In genomic region chr1:93036672-93037071, GRCh38 we compare ENCODE assay signal across 22 cellular contexts. TPM values are rescaled to one million over a fixed set of nuclear protein-coding genes. Genes with fewer than 3 reads are reported as not detected.
A peak's percentile ranks its signal among the peaks of the same experiment; 100 is the strongest.
DNase-seq lines count a peak whose midpoint lies in the region; ATAC-seq and TF ChIP-seq lines count a peak whose summit lies in the region.
"Had no signal": no experiment of that assay in that cellular context is flagged by ENCODE, and none has a peak within 500 bp of the region (broad histone marks: within the 10 kb centered on the region; RNA-seq: fewer than 3 reads in every experiment).

No MANE protein-coding gene starts in this region.

- H2BK15ac ChIP-seq in H9 (ENCODE audit: low read depth, low read length), result no peak overlapping the region

- H3K27ac ChIP-seq in DND-41 (ENCODE audit: low read length) (peak overlapping the region; percentile 46), H9 (ENCODE audit: insufficient read length, low read depth, low read length) (no peak overlapping the region)
- H3K27ac ChIP-seq: RWPE1 had no signal

- H4K91ac ChIP-seq in H9 (ENCODE audit: insufficient read length, low read depth, low read length), result no peak overlapping the region

- H2BK5ac ChIP-seq in H9 (ENCODE audit: insufficient read length, low read length), result no peak overlapping the region

- no peaks in the 10 kb centered on the region; a peak in 1 of 5 replicates for H3K9me3 Mint-ChIP-seq in H9
- no peaks in the 10 kb centered on the region for H3K9me3 Mint-ChIP-seq in activated B cell treated with CpG ODN at 0.5 μM for 24 hours

- no peak overlapping the region for H2AK5ac ChIP-seq in H9 (ENCODE audit: insufficient read length, low read length)

- WGBS in H9 (ENCODE audit: extremely low coverage, insufficient read length, low lambda C conversion rate), result no CpG with 5 or more reads among the region's 4 CpGs

- DNase-seq in DND-41 (no peak), H9 (peak; percentile 46), activated B cell treated with CpG ODN at 0.5 μM for 24 hours (no peak), iPS-NIHi11 (ENCODE audit: low spot score) (peak; percentile 48), NCI-H2029 treated with DMSO at 0.1 percent for 48 hours (lab: John Stamatoyannopoulos, UW) (no peak), DMS153 treated with DMSO at 0.1 percent for 48 hours (lab: John Stamatoyannopoulos, UW; ENCODE audit: unreplicated experiment) (no peak), NCI-H146 treated with DMSO at 0.1 percent for 48 hours (lab: John Stamatoyannopoulos, UW; ENCODE audit: unreplicated experiment) (no peak)
- DNase-seq in stimulated activated naive CD4-positive, alpha-beta T cell (lab: John Stamatoyannopoulos, UW), result no peak
- DNase-seq: DMS153; MV-4-11; NCI-H1105; NCI-H1436 treated with DMSO at 0.1 percent for 48 hours; NCI-H1930; NCI-H446 treated with DMSO at 0.1 percent for 48 hours; NCI-H526; NCI-H82; NK-92 treated with Interleukin-12 subunit alpha and Interleukin-12 subunit beta, amount 100 ng/mL, for 24 hours; SHP77 had no signal

- no peaks in the 10 kb centered on the region for H3K27me3 Mint-ChIP-seq in H9 (ENCODE audit: low read depth)
- no peaks in the 10 kb centered on the region for H3K27me3 Mint-ChIP-seq in activated B cell treated with CpG ODN at 0.5 μM for 24 hours

- H4K8ac ChIP-seq in H9 (replicated peaks; ENCODE audit: insufficient read length, low read depth, low read length), result no peak overlapping the region

- H3K4me1 ChIP-seq in DND-41 (ENCODE audit: insufficient read depth, low read length), result peaks cover 77% of the 10 kb centered on the region
- no peaks in the 10 kb centered on the region for H3K4me1 ChIP-seq in H9 (ENCODE audit: insufficient read depth, low read length)

- H3K4me3 Mint-ChIP-seq in H9 (no peak overlapping the region), activated B cell treated with CpG ODN at 0.5 μM for 24 hours (no peak overlapping the region)

- H3K18ac ChIP-seq in H9 (ENCODE audit: insufficient read length, low read depth, low read length), result no peak overlapping the region

- H3K79me1 ChIP-seq in H9 (ENCODE audit: insufficient read depth, low read depth, low read length, poor library complexity, severe bottlenecking), result no peaks in the 10 kb centered on the region

- TF ChIP-seq CTCF in DND-41 (IDR thresholded peaks at IDR 0.05; ENCODE audit: borderline replicate concordance, extremely low read depth, low read length, poor library complexity, severe bottlenecking) (no peak), H9 (conservative IDR thresholded peaks at IDR 0.05) (no peak), activated B cell treated with CpG ODN at 0.5 μM for 24 hours (IDR thresholded peaks at IDR 0.05) (no peak)

- H3K36me3 ChIP-seq in DND-41 (ENCODE audit: insufficient read depth, low read length), result no peaks in the 10 kb centered on the region

- H3K27ac Mint-ChIP-seq in H9, result no peak overlapping the region
- H3K27ac Mint-ChIP-seq in activated B cell treated with CpG ODN at 0.5 μM for 24 hours, result peak overlapping the region; percentile 30

- H2BK120ac ChIP-seq in H9 (ENCODE audit: low read depth, low read length, poor library complexity, severe bottlenecking), result no peak overlapping the region

- ATAC-seq in DND-41 (ENCODE audit: insufficient read depth, low read depth) (no peak), activated B cell treated with CpG ODN at 0.5 μM for 24 hours (ENCODE audit: low read depth) (no peak)
- ATAC-seq: GM12878, K562, Panc1 had no signal

- peaks cover 5 to 7% of the 10 kb centered on the region in 2 experiments; a peak in 3 of 4 replicates for H3K4me1 Mint-ChIP-seq in H9
- H3K4me1 Mint-ChIP-seq in activated B cell treated with CpG ODN at 0.5 μM for 24 hours, result peaks cover 31% of the 10 kb centered on the region

- H3K9me3 ChIP-seq in DND-41 (ENCODE audit: insufficient read depth, low read length, severe bottlenecking) (no peaks in the 10 kb centered on the region), H9 (ENCODE audit: control insufficient read depth, low read depth, low read length) (no peaks in the 10 kb centered on the region)

- no peak overlapping the region for H3K4ac ChIP-seq in H9 (ENCODE audit: low read depth, low read length)

- H3K9ac ChIP-seq in DND-41 (ENCODE audit: low read depth, low read length), result no peak overlapping the region
- no peak overlapping the region for H3K9ac ChIP-seq in H9 (ENCODE audit: extremely low read depth, insufficient read length, low read length)

- H3K14ac ChIP-seq in H9 (ENCODE audit: insufficient read depth, low read length), result no peak overlapping the region

- no peak overlapping the region for H4K5ac ChIP-seq in H9 (ENCODE audit: insufficient read length, low read depth, low read length)

- H3K23me2 ChIP-seq in H9 (ENCODE audit: insufficient read length, low read depth, low read length, poor library complexity, severe bottlenecking), result no peaks in the 10 kb centered on the region

- CTCF ChIA-PET in activated B cell treated with CpG ODN at 0.5 μM for 24 hours (lab: Charles Lee), result no interaction called here

- H2BK12ac ChIP-seq in H9 (ENCODE audit: insufficient read length, low read depth, low read length), result no peak overlapping the region

- H3K79me2 ChIP-seq in DND-41 (ENCODE audit: insufficient read depth, low read length), result no peaks in the 10 kb centered on the region; the same call in 1 of the 2 replicates
- no peaks in the 10 kb centered on the region for H3K79me2 ChIP-seq in H9 (ENCODE audit: insufficient read depth, low read length)

- no peak overlapping the region for H3K4me3 ChIP-seq in DND-41 (ENCODE audit: low read depth in 1 of 2, low read length in 2 of 2)
- H3K4me3 ChIP-seq: GM12878, K562 had no signal

- no peak overlapping the region for H2BK20ac ChIP-seq in H9 (ENCODE audit: low read depth, low read length, poor library complexity, severe bottlenecking)

- no peaks in the 10 kb centered on the region for H3K27me3 ChIP-seq in DND-41 (ENCODE audit: insufficient read depth, low read length, poor library complexity)
- no peaks in the 10 kb centered on the region for H3K27me3 ChIP-seq in H9 (ENCODE audit: insufficient read depth, low read length)

- no peak overlapping the region for H2AFZ ChIP-seq in DND-41 (ENCODE audit: low read depth, low read length)
- no peak overlapping the region for H2AFZ ChIP-seq in H9 (ENCODE audit: low read length)

- no peaks in the 10 kb centered on the region; a peak in 1 of 7 replicates for H3K36me3 Mint-ChIP-seq in H9 (ENCODE audit: insufficient read depth in 1 of 3, low read depth in 3 of 3)
- no peaks in the 10 kb centered on the region for H3K36me3 Mint-ChIP-seq in activated B cell treated with CpG ODN at 0.5 μM for 24 hours (ENCODE audit: low read depth)

- H3K4me2 ChIP-seq in DND-41 (ENCODE audit: insufficient read depth, low read length) (no peak overlapping the region), H9 (ENCODE audit: insufficient read depth, insufficient read length, low read length) (no peak overlapping the region)

- POLR2A ChIA-PET in activated B cell treated with CpG ODN at 0.5 μM for 24 hours (lab: Charles Lee), result interaction anchor here (0.6 kb wide), 1 partner anchor 242 kb away, joined by 9 read pairs; no protein-coding TSS in a partner anchor

- H4K20me1 ChIP-seq in DND-41 (ENCODE audit: insufficient read depth, low read length) (no peaks in the 10 kb centered on the region), H9 (ENCODE audit: control insufficient read depth, insufficient read depth, insufficient read length) (no peaks in the 10 kb centered on the region)

- H3K56ac ChIP-seq in H9 (ENCODE audit: insufficient read length, low read depth, low read length), result no peak overlapping the region

- H3T11ph ChIP-seq in H9 (ENCODE audit: low read length), result no peak overlapping the region

- no peak overlapping the region for H3K23ac ChIP-seq in H9 (ENCODE audit: insufficient read length, low read depth, low read length)

- intact Hi-C loops in activated B cell treated with CpG ODN at 0.5 μM for 24 hours (cut with micrococcal nuclease), result no loop called here

RNA-seq across cellular contexts. Expression of gene MTF2, which starts 42.4 kb away (rescaled TPM):
- total RNA-seq in H9 (2021) (103 and 110 TPM in 2 replicates), activated B cell treated with CpG ODN at 0.5 μM for 24 hours (49.1 and 59.7 TPM in 2 replicates)

Comparison
In these comparisons a context has a peak if more than half of its experiments do, and no peak if none do; other contexts are left out.
1. DNase-seq: peak in H9 (single experiment) and iPS-NIHi11 (single experiment); none in DND-41 (single experiment), activated B cell treated with CpG ODN at 0.5 μM for 24 hours (single experiment), NCI-H2029 treated with DMSO at 0.1 percent for 48 hours (single experiment), DMS153 treated with DMSO at 0.1 percent for 48 hours (single experiment), stimulated activated naive CD4-positive, alpha-beta T cell (0 of 6) and NCI-H146 treated with DMSO at 0.1 percent for 48 hours (single experiment).